In genomic region chr12:19482551-19483109, GRCh38 we compare ENCODE assay signal across 1 cellular context.
TF ChIP-seq lines count a peak whose summit lies in the region.

No MANE protein-coding gene starts in this region.

TF ChIP-seq in GM12878, 131 proteins besides CTCF, POLR2A, EP300 and RAD21 (continued from another document and continues in another):
- TF ChIP-seq CEBPZ (IDR thresholded peaks at IDR 0.05; ENCODE audit: low read depth, low read length) (no peak), JUND (IDR thresholded peaks at IDR 0.05; ENCODE audit: low read depth, low read length) (no peak), NBN (IDR thresholded peaks at IDR 0.05) (0 out of 2 replicates have a peak, but pooled peaks have one; percentile 58), ZZZ3 (IDR thresholded peaks at IDR 0.05; ENCODE audit: control insufficient read depth, insufficient read length, low read depth) (no peak), ZNF207 (IDR thresholded peaks at IDR 0.05; ENCODE audit: borderline replicate concordance) (no peak), EED (IDR thresholded peaks at IDR 0.05; ENCODE audit: low read depth) (peak; percentile 65; the same call in 1 of the 2 replicates), RELB (IDR thresholded peaks at IDR 0.05; ENCODE audit: low read depth) (peak; percentile 39; the same call in 1 of the 2 replicates), PAX8 (IDR thresholded peaks at IDR 0.05) (no peak), POLR2AphosphoS5 (IDR thresholded peaks at IDR 0.05; ENCODE audit: low read length) (no peak; the same call in 1 of the 2 replicates), CREB1 (IDR thresholded peaks at IDR 0.05; ENCODE audit: low read depth) (peak; percentile 40; the same call in 1 of the 2 replicates), SMC3 (IDR thresholded peaks at IDR 0.05; ENCODE audit: borderline replicate concordance, low read length) (no peak), ZNF384 (IDR thresholded peaks at IDR 0.05; ENCODE audit: borderline replicate concordance, low read depth, low read length) (no peak), E4F1 (IDR thresholded peaks at IDR 0.05; ENCODE audit: borderline replicate concordance, partially characterized antibody) (no peak), PML (IDR thresholded peaks at IDR 0.05; ENCODE audit: low read length) (no peak), BRCA1 (IDR thresholded peaks at IDR 0.05; ENCODE audit: low read depth, low read length) (no peak), SUPT20H (IDR thresholded peaks at IDR 0.05; ENCODE audit: borderline replicate concordance, control insufficient read depth, low read depth, low read length) (no peak), ETV6 (conservative IDR thresholded peaks at IDR 0.05 in 1 of 2, IDR thresholded peaks at IDR 0.05 in 1 of 2; ENCODE audit: borderline replicate concordance in 1 of 2, low read depth in 1 of 2) (peak in 1 of 2 experiments; percentile 70; a peak in 2 of 4 replicates), SMAD1 (IDR thresholded peaks at IDR 0.05; ENCODE audit: low read depth, partially characterized antibody) (no peak), TCF12 (IDR thresholded peaks at IDR 0.05; ENCODE audit: low read depth, low read length) (no peak), RFX5 (IDR thresholded peaks at IDR 0.05; ENCODE audit: low read depth, low read length) (no peak), NR2C2 (IDR thresholded peaks at IDR 0.05; ENCODE audit: borderline replicate concordance, control insufficient read depth, insufficient read length, low read depth) (no peak), CHD4 (IDR thresholded peaks at IDR 0.05) (no peak), HDGF (IDR thresholded peaks at IDR 0.05) (no peak), ASH2L (IDR thresholded peaks at IDR 0.05; ENCODE audit: borderline replicate concordance, low read depth) (no peak), RCOR1 (conservative IDR thresholded peaks at IDR 0.05; ENCODE audit: low read depth, low read length) (no peak), SP1 (IDR thresholded peaks at IDR 0.05; ENCODE audit: low read depth, low read length) (peak; percentile 30), HCFC1 (IDR thresholded peaks at IDR 0.05; ENCODE audit: low read length) (no peak), MYB (IDR thresholded peaks at IDR 0.05; ENCODE audit: borderline replicate concordance, low read depth, low read length) (no peak), SIX5 (IDR thresholded peaks at IDR 0.05; ENCODE audit: low read depth, low read length, severe bottlenecking) (no peak), NR2F1 (conservative IDR thresholded peaks at IDR 0.05) (peak; percentile 69), RELA (IDR thresholded peaks at IDR 0.05; ENCODE audit: borderline replicate concordance, partially characterized antibody) (no peak), TAF1 (IDR thresholded peaks at IDR 0.05; ENCODE audit: borderline replicate concordance, low read depth, low read length) (no peak), FOS (IDR thresholded peaks at IDR 0.05; ENCODE audit: borderline replicate concordance, extremely low read depth, insufficient read length) (no peak), EGR1 (IDR thresholded peaks at IDR 0.05; ENCODE audit: borderline replicate concordance in 1 of 2, low read depth in 2 of 2, low read length in 2 of 2) (no peak), BACH1 (IDR thresholded peaks at IDR 0.05; ENCODE audit: borderline replicate concordance) (no peak), IKZF1 (conservative IDR thresholded peaks at IDR 0.05) (peak; percentile 74), MXI1 (IDR thresholded peaks at IDR 0.05; ENCODE audit: low read depth, low read length) (no peak), YY1 (IDR thresholded peaks at IDR 0.05; ENCODE audit: low read depth, low read length) (no peak), RBBP5 (conservative IDR thresholded peaks at IDR 0.05) (no peak)
- TF ChIP-seq, protein P1, sequence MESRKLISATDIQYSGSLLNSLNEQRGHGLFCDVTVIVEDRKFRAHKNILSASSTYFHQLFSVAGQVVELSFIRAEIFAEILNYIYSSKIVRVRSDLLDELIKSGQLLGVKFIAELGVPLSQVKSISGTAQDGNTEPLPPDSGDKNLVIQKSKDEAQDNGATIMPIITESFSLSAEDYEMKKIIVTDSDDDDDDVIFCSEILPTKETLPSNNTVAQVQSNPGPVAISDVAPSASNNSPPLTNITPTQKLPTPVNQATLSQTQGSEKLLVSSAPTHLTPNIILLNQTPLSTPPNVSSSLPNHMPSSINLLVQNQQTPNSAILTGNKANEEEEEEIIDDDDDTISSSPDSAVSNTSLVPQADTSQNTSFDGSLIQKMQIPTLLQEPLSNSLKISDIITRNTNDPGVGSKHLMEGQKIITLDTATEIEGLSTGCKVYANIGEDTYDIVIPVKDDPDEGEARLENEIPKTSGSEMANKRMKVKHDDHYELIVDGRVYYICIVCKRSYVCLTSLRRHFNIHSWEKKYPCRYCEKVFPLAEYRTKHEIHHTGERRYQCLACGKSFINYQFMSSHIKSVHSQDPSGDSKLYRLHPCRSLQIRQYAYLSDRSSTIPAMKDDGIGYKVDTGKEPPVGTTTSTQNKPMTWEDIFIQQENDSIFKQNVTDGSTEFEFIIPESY (IDR thresholded peaks at IDR 0.05), result no peak
- TF ChIP-seq, protein P2, sequence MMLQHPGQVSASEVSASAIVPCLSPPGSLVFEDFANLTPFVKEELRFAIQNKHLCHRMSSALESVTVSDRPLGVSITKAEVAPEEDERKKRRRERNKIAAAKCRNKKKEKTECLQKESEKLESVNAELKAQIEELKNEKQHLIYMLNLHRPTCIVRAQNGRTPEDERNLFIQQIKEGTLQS (IDR thresholded peaks at IDR 0.05; ENCODE audit: borderline replicate concordance, extremely low read depth, low read depth, low read length), result no peak
- TF ChIP-seq, protein P3, sequence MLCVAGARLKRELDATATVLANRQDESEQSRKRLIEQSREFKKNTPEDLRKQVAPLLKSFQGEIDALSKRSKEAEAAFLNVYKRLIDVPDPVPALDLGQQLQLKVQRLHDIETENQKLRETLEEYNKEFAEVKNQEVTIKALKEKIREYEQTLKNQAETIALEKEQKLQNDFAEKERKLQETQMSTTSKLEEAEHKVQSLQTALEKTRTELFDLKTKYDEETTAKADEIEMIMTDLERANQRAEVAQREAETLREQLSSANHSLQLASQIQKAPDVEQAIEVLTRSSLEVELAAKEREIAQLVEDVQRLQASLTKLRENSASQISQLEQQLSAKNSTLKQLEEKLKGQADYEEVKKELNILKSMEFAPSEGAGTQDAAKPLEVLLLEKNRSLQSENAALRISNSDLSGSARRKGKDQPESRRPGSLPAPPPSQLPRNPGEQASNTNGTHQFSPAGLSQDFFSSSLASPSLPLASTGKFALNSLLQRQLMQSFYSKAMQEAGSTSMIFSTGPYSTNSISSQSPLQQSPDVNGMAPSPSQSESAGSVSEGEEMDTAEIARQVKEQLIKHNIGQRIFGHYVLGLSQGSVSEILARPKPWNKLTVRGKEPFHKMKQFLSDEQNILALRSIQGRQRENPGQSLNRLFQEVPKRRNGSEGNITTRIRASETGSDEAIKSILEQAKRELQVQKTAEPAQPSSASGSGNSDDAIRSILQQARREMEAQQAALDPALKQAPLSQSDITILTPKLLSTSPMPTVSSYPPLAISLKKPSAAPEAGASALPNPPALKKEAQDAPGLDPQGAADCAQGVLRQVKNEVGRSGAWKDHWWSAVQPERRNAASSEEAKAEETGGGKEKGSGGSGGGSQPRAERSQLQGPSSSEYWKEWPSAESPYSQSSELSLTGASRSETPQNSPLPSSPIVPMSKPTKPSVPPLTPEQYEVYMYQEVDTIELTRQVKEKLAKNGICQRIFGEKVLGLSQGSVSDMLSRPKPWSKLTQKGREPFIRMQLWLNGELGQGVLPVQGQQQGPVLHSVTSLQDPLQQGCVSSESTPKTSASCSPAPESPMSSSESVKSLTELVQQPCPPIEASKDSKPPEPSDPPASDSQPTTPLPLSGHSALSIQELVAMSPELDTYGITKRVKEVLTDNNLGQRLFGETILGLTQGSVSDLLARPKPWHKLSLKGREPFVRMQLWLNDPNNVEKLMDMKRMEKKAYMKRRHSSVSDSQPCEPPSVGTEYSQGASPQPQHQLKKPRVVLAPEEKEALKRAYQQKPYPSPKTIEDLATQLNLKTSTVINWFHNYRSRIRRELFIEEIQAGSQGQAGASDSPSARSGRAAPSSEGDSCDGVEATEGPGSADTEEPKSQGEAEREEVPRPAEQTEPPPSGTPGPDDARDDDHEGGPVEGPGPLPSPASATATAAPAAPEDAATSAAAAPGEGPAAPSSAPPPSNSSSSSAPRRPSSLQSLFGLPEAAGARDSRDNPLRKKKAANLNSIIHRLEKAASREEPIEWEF (IDR thresholded peaks at IDR 0.05; ENCODE audit: insufficient replicate concordance, low read depth, low read length), result no peak
- TF ChIP-seq, protein P4, sequence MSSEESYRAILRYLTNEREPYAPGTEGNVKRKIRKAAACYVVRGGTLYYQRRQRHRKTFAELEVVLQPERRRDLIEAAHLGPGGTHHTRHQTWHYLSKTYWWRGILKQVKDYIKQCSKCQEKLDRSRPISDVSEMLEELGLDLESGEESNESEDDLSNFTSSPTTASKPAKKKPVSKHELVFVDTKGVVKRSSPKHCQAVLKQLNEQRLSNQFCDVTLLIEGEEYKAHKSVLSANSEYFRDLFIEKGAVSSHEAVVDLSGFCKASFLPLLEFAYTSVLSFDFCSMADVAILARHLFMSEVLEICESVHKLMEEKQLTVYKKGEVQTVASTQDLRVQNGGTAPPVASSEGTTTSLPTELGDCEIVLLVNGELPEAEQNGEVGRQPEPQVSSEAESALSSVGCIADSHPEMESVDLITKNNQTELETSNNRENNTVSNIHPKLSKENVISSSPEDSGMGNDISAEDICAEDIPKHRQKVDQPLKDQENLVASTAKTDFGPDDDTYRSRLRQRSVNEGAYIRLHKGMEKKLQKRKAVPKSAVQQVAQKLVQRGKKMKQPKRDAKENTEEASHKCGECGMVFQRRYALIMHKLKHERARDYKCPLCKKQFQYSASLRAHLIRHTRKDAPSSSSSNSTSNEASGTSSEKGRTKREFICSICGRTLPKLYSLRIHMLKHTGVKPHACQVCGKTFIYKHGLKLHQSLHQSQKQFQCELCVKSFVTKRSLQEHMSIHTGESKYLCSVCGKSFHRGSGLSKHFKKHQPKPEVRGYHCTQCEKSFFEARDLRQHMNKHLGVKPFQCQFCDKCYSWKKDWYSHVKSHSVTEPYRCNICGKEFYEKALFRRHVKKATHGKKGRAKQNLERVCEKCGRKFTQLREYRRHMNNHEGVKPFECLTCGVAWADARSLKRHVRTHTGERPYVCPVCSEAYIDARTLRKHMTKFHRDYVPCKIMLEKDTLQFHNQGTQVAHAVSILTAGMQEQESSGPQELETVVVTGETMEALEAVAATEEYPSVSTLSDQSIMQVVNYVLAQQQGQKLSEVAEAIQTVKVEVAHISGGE (CRISPR knock-in tag; IDR thresholded peaks at IDR 0.05), result no peak
- TF ChIP-seq, protein P5, sequence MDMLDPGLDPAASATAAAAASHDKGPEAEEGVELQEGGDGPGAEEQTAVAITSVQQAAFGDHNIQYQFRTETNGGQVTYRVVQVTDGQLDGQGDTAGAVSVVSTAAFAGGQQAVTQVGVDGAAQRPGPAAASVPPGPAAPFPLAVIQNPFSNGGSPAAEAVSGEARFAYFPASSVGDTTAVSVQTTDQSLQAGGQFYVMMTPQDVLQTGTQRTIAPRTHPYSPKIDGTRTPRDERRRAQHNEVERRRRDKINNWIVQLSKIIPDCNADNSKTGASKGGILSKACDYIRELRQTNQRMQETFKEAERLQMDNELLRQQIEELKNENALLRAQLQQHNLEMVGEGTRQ (IDR thresholded peaks at IDR 0.05; ENCODE audit: borderline replicate concordance, low read depth, low read length), result no peak
